8 cellular contexts compared by ENCODE assay signal in genomic region chr2:27217173-27218121, GRCh38. TPM values are rescaled to one million over a fixed set of nuclear protein-coding genes. Genes with fewer than 3 reads are reported as not detected.
DNase-seq lines count a peak whose midpoint lies in the region; ATAC-seq and TF ChIP-seq lines count a peak whose summit lies in the region.

Gene CAD (plus strand): TSS chr2:27217369. CDS start chr2:27217552, 183 bp downstream.

- H3K9me3 ChIP-seq in adrenal gland (replicated peaks in 1 of 3) (no peaks in the 10 kb centered on the region), heart right ventricle (no peaks in the 10 kb centered on the region), prostate gland (no peaks in the 10 kb centered on the region)

- 0 out of 3 replicates have a peak, but pooled peaks have one; percentile 13 for TF ChIP-seq CTCF in GM12872 (IDR thresholded peaks at IDR 0.05; ENCODE audit: insufficient read depth, low read depth, low read length)
- TF ChIP-seq CTCF in adrenal gland (IDR thresholded peaks at IDR 0.05): peak in 5 of 6 experiments; percentile 11 to 55 (median 38)
- peak in 5 of 9 donors; percentile 8 to 37 (median 35) for TF ChIP-seq CTCF in heart right ventricle (IDR thresholded peaks at IDR 0.05)
- peak in 2 of 4 experiments; percentile 35 to 58 for TF ChIP-seq CTCF in prostate gland (IDR thresholded peaks at IDR 0.05)

- intact Hi-C loops in adrenal gland (cut with DNase I) (no loop called here), heart right ventricle (cut with DNase I) (loop anchor here in 2 of 10 donors (10.0 kb wide), 2 partner anchors 137 to 147 kb away; partner anchors contain the start of gene GTF3C2 (in 1 of the 2)), prostate gland (cut with DNase I) (loop anchor here (10.0 kb wide), 1 partner anchor 157 kb away; the partner anchor contains the start of genes EIF2B4 and SNX17)

- H3K27me3 ChIP-seq in adrenal gland (no peaks in the 10 kb centered on the region), heart right ventricle (no peaks in the 10 kb centered on the region), prostate gland (replicated peaks; ENCODE audit: insufficient read depth) (no peaks in the 10 kb centered on the region)

- DNase-seq in NCI-H1417 treated with DMSO at 0.1 percent for 48 hours (lab: John Stamatoyannopoulos, UW) (peak; percentile 76), T-helper 1 cell (peak; percentile 72 to 88 (median 78)), adrenal gland (peak; percentile 83 to 89 (median 84)), heart right ventricle (peak; percentile 80 to 87), prostate gland (ENCODE audit: low spot score) (peak; percentile 78), ureter (ENCODE audit: low spot score) (peak; percentile 87)

- WGBS in adrenal gland, 4 donors: 1 to 3% (median 2%) methylated on average over 33 to 72 of the region's 72 CpGs
- 3 to 4% methylated on average over 71 to 72 of the region's 72 CpGs for WGBS in heart right ventricle, 2 donors
- 2% methylated on average over 59 of the region's 72 CpGs for WGBS in prostate gland

- H3K4me1 ChIP-seq in adrenal gland (replicated peaks in 1 of 2) (peaks cover 10 to 19% of the 10 kb centered on the region in 2 donors), heart right ventricle (peaks cover 4 to 31% (median 26%) of the 10 kb centered on the region in 9 donors), prostate gland (replicated peaks) (peaks cover 3% of the 10 kb centered on the region)

- H3K36me3 ChIP-seq in adrenal gland (replicated peaks in 1 of 2) (peaks cover 0 to 14% of the 10 kb centered on the region in 2 donors), heart right ventricle (peaks cover 0 to 74% (median 21%) of the 10 kb centered on the region in 9 donors), prostate gland (no peaks in the 10 kb centered on the region)

- TF ChIP-seq POLR2A in adrenal gland (IDR thresholded peaks at IDR 0.05) (peak in 1 of 2 donors; percentile 15), prostate gland (IDR thresholded peaks at IDR 0.05) (no peak)

- ATAC-seq in HG02678 (IDR thresholded peaks at IDR 0.05; ENCODE audit: unreplicated experiment): peak; percentile 87
- peak; percentile 87 to 96 (median 93) for ATAC-seq in heart right ventricle

- H3K4me3 ChIP-seq in adrenal gland (peak within 1 kb of the TSS; percentile 25 to 76 (median 43)), heart right ventricle (peak within 1 kb of the TSS; percentile 50 to 78 (median 64)), prostate gland (peak within 1 kb of the TSS; percentile 49 to 56)

- H3K27ac ChIP-seq in adrenal gland: peak within 1 kb of the TSS in 3 of 5 donors; percentile 29 to 67 (median 54)
- peak within 1 kb of the TSS in 9 of 10 donors; percentile 26 to 83 (median 63) for H3K27ac ChIP-seq in heart right ventricle
- peak within 1 kb of the TSS; percentile 43 to 59 for H3K27ac ChIP-seq in prostate gland

RNA-seq across cellular contexts. Expression of gene CAD, which starts in this region (rescaled TPM):
- 10 to 100 TPM; 14.1 to 70.5 (median 20.2) TPM for total RNA-seq in adrenal gland
- 10 to 100 TPM in 2 of 3 donors, 1 to 10 TPM in 1; 8.9 to 25.8 (median 13.9) TPM for polyA plus RNA-seq in adrenal gland
- 10 to 100 TPM in 1 of 10 donors, 1 to 10 TPM in 9; 6.1 to 10.6 (median 7.2) TPM for total RNA-seq in heart right ventricle
- 1 to 10 TPM; 8.3 to 8.6 TPM for polyA plus RNA-seq in heart right ventricle
- total RNA-seq in prostate gland: 10 to 100 TPM; 16.0 to 63.6 TPM
- 63.6 TPM for total RNA-seq in ureter

Comparison
In these comparisons a context has a peak if more than half of its experiments do, and no peak if none do; other contexts are left out.
1. Peak in every context shown above with its lines: DNase-seq, ATAC-seq, H3K4me3 ChIP-seq and H3K27ac ChIP-seq.